Comparison of ENCODE assay signal across 21 cellular contexts in the genomic region with DNA sequence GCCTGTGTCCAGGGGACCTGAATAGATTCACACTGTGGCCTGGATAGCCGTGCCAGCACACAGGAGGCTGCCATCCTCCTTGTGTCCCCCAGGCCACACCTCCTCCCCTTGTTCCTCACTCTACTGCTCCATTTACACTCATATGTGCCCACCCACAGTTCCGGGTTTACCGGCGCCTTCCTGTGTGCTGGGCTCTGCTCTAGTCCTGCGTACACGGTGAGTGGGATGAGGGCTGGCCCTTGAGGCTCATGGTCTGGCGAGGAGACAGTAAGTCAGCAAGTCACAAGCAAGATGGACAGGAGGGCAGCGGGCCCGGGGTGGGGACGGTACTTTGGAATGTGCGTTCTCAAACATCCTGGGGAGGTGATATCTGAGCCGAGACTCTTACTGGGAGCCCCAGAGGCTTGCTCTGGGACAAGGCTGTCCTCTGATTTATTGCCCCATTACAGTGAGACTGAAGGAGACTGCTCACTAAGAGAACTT. TPM values are rescaled to one million over a fixed set of nuclear protein-coding genes. Genes with fewer than 3 reads are reported as not detected.
A peak's percentile ranks its signal among the peaks of the same experiment; 100 is the strongest.
DNase-seq lines count a peak whose midpoint lies in the region; ATAC-seq, FAIRE-seq and TF ChIP-seq lines count a peak whose summit lies in the region.
"Had no signal": no experiment of that assay in that cellular context is flagged by ENCODE, and none has a peak within 500 bp of the region (broad histone marks: within the 10 kb centered on the region; RNA-seq: fewer than 3 reads in every experiment).

No MANE protein-coding gene starts in this region.

- CTCF ChIA-PET in naive thymus-derived CD4-positive, alpha-beta T cell (lab: Charles Lee), result no interaction called here

- no peaks in the 10 kb centered on the region for H3K9me3 ChIP-seq in NT2/D1 (ENCODE audit: insufficient read depth, low read length)
- no peaks in the 10 kb centered on the region for H3K9me3 ChIP-seq in kidney (ENCODE audit: control insufficient read depth in 1 of 2, low read length in 2 of 2)
- H3K9me3 ChIP-seq in uterus, result no peaks in the 10 kb centered on the region
- no peaks in the 10 kb centered on the region for H3K9me3 ChIP-seq in naive thymus-derived CD4-positive, alpha-beta T cell (ENCODE audit: control insufficient read depth in 2 of 3, low read length in 3 of 3)
- H3K9me3 ChIP-seq: HAP-1 had no signal

- no peak overlapping the region for H3K4me3 ChIP-seq in NT2/D1 (ENCODE audit: insufficient read length, low read depth)
- no peak overlapping the region for H3K4me3 ChIP-seq in kidney (ENCODE audit: low read length in 2 of 2)
- no peak overlapping the region for H3K4me3 ChIP-seq in uterus
- no peak overlapping the region for H3K4me3 ChIP-seq in naive thymus-derived CD4-positive, alpha-beta T cell (ENCODE audit: low read length)
- H3K4me3 ChIP-seq: HAP-1 had no signal

- peaks cover 3% of the 10 kb centered on the region for H3K9me3 Mint-ChIP-seq in neural crest cell
- H3K9me3 Mint-ChIP-seq in naive thymus-derived CD4-positive, alpha-beta T cell, result peaks cover 0 to 2% (median 0%) of the 10 kb centered on the region in 11 donors
- H3K9me3 Mint-ChIP-seq: CD14-positive monocyte had no signal

- H3K27me3 ChIP-seq in NT2/D1 (ENCODE audit: insufficient read depth, insufficient read length) (no peaks in the 10 kb centered on the region), uterus (no peaks in the 10 kb centered on the region)
- H3K27me3 ChIP-seq in naive thymus-derived CD4-positive, alpha-beta T cell (ENCODE audit: control insufficient read depth in 2 of 2, insufficient read depth in 2 of 2, low read length in 2 of 2), result no peaks in the 10 kb centered on the region

- H3K4me1 ChIP-seq in NT2/D1 (ENCODE audit: insufficient read depth, insufficient read length), result peaks cover 7% of the 10 kb centered on the region
- no peaks in the 10 kb centered on the region for H3K4me1 ChIP-seq in kidney (ENCODE audit: control insufficient read depth in 1 of 2, insufficient read depth in 1 of 2, low read depth in 1 of 2, low read length in 2 of 2)
- no peaks in the 10 kb centered on the region for H3K4me1 ChIP-seq in uterus
- H3K4me1 ChIP-seq in naive thymus-derived CD4-positive, alpha-beta T cell (ENCODE audit: control insufficient read depth in 2 of 2, insufficient read depth in 2 of 2, low read length in 2 of 2), result no peaks in the 10 kb centered on the region
- H3K4me1 ChIP-seq: HAP-1 had no signal

- TF ChIP-seq CTCF in kidney (IDR thresholded peaks at IDR 0.05; ENCODE audit: borderline replicate concordance, extremely low read depth, insufficient read depth), result no peak
- no peak for TF ChIP-seq CTCF in neural crest cell (conservative IDR thresholded peaks at IDR 0.05)
- no peak for TF ChIP-seq CTCF in uterus (IDR thresholded peaks at IDR 0.05)

- H3K27me3 Mint-ChIP-seq in neural crest cell (ENCODE audit: low read depth), result no peaks in the 10 kb centered on the region
- peaks cover 0 to 6% (median 5%) of the 10 kb centered on the region in 5 donors for H3K27me3 Mint-ChIP-seq in naive thymus-derived CD4-positive, alpha-beta T cell

- H3K4me1 Mint-ChIP-seq in neural crest cell, result no peaks in the 10 kb centered on the region
- peaks cover 0 to 1% (median 0%) of the 10 kb centered on the region in 7 donors for H3K4me1 Mint-ChIP-seq in naive thymus-derived CD4-positive, alpha-beta T cell
- H3K4me1 Mint-ChIP-seq: CD14-positive monocyte had no signal

- no peaks in the 10 kb centered on the region for H3K36me3 Mint-ChIP-seq in neural crest cell (ENCODE audit: low read depth)
- H3K36me3 Mint-ChIP-seq in naive thymus-derived CD4-positive, alpha-beta T cell, result no peaks in the 10 kb centered on the region
- H3K36me3 Mint-ChIP-seq: CD14-positive monocyte had no signal

- no peaks in the 10 kb centered on the region for H3K36me3 ChIP-seq in NT2/D1 (ENCODE audit: insufficient read depth, insufficient read length, low read length)
- no peaks in the 10 kb centered on the region for H3K36me3 ChIP-seq in kidney (ENCODE audit: control insufficient read depth in 1 of 2, insufficient read depth in 2 of 2, low read length in 2 of 2)
- H3K36me3 ChIP-seq in uterus, result no peaks in the 10 kb centered on the region
- no peaks in the 10 kb centered on the region for H3K36me3 ChIP-seq in naive thymus-derived CD4-positive, alpha-beta T cell (ENCODE audit: control insufficient read depth in 2 of 3, insufficient read depth in 3 of 3, low read length in 3 of 3)
- H3K36me3 ChIP-seq: HAP-1 had no signal

- no peak for FAIRE-seq in kidney (lab: Jason Lieb, UNC)
- FAIRE-seq: GM12892 had no signal

- no peak for TF ChIP-seq POLR2A in uterus (IDR thresholded peaks at IDR 0.05)

- intact Hi-C loops in kidney (cut with DNase I) (no loop called here), uterus (cut with DNase I; ENCODE audit: low total_unique reads) (no loop called here)
- intact Hi-C loops in naive thymus-derived CD4-positive, alpha-beta T cell (cut with micrococcal nuclease), result no loop called here

- ATAC-seq in naive thymus-derived CD4-positive, alpha-beta T cell, result no peak

- H3K27ac ChIP-seq in kidney (ENCODE audit: low read depth in 2 of 2, low read length in 2 of 2) (no peak overlapping the region), uterus (no peak overlapping the region)
- H3K27ac ChIP-seq in naive thymus-derived CD4-positive, alpha-beta T cell (ENCODE audit: low read depth, low read length), result no peak overlapping the region

- peak overlapping the region; percentile 46 for H3K27ac Mint-ChIP-seq in neural crest cell (ENCODE audit: unreplicated experiment)
- no peak overlapping the region for H3K27ac Mint-ChIP-seq in naive thymus-derived CD4-positive, alpha-beta T cell

- no peak overlapping the region for H3K4me3 Mint-ChIP-seq in neural crest cell
- no peak overlapping the region for H3K4me3 Mint-ChIP-seq in naive thymus-derived CD4-positive, alpha-beta T cell
- H3K4me3 Mint-ChIP-seq: CD14-positive monocyte had no signal

- DNase-seq in NT2/D1 (ENCODE audit: low read depth, low spot score) (no peak), kidney (peak; percentile 39), neural crest cell (ENCODE audit: low read depth, low spot score) (no peak), uterus (no peak), NCI-H1092 (lab: John Stamatoyannopoulos, UW) (no peak), HK-2 (ENCODE audit: unreplicated experiment) (no peak)
- DNase-seq in naive thymus-derived CD4-positive, alpha-beta T cell, result no peak
- DNase-seq: ACHN; AML-193; KBM-7; MV-4-11; NCI-H1417 treated with DMSO at 0.1 percent for 48 hours; NCI-H2029; NCI-H2171 treated with DMSO at 0.1 percent for 48 hours; NCI-H446 treated with DMSO at 0.1 percent for 48 hours; NK-92 treated with Interleukin-12 subunit alpha and Interleukin-12 subunit beta, amount 100 ng/mL, for 24 hours; RPMI8226; SIG-M5 had no signal

- POLR2A ChIA-PET in naive thymus-derived CD4-positive, alpha-beta T cell (lab: Charles Lee), result no interaction called here

- H3K9ac ChIP-seq in NT2/D1 (ENCODE audit: insufficient read length, low read depth), result peak overlapping the region; percentile 23
- no peak overlapping the region for H3K9ac ChIP-seq in kidney (ENCODE audit: low read length in 2 of 2)

RNA-seq across cellular contexts. Expression of a gene that starts 32.4 kb away (rescaled TPM):
- total RNA-seq in kidney (3.6 TPM), neural crest cell (not detected in 2 replicates), uterus (10 to 100 TPM in 2 of 4 donors, 1 to 10 TPM in 2; 2.0 to 32.4 (median 9.7) TPM)
- 4.9 TPM for polyA plus RNA-seq in kidney (ENCODE audit: insufficient read depth, low read depth, low replicate concordance)
- total RNA-seq in naive thymus-derived CD4-positive, alpha-beta T cell, result not detected
- not detected for polyA plus RNA-seq in naive thymus-derived CD4-positive, alpha-beta T cell
- polyA plus RNA-seq: CD14-positive monocyte had no signal
